Comparison of ENCODE assay signal across 24 cellular contexts in the genomic region with DNA sequence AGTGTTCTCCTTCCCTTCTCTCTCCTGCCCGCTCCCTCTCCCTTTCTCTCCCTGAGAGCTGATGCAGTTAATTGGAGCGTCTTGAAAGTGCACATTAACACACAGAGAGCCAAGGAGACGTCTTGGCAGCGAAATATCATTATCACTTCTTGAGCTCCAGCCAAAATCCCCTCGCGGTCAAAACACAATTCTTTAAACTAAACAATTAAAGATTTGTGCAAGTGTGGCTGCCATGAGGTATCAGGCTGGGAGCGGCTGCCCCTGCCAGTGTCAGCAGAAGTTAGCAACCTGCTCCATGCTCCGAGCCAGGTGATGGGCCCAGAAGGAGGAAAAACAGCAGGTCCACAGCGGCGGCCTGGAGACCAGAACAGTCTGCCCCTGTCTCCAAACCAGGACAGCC.
"Had no signal": no experiment of that assay in that cellular context is flagged by ENCODE, and none has a peak within 500 bp of the region (broad histone marks: within the 10 kb centered on the region; RNA-seq: fewer than 3 reads in every experiment).

No MANE protein-coding gene starts in this region.

- H3K36me3 Mint-ChIP-seq: activated CD4-positive, alpha-beta memory T cell treated with anti-CD3 and anti-CD28 coated beads for 36 hours; naive thymus-derived CD8-positive, alpha-beta T cell; stimulated activated memory B cell treated with anti-CD40 and anti-IgM and Interleukin-4, amounts not matched to agents 10 μg/mL and 1 μg/mL and 100 μg/mL, for 72 hours had no signal

- H3K27ac ChIP-seq: adrenal gland, ascending aorta, hepatocyte, left lung, right lobe of liver, suprapubic skin had no signal

- DNase-seq: activated CD4-positive, alpha-beta memory T cell treated with anti-CD3 and anti-CD28 coated beads for 36 hours; activated CD4-positive, alpha-beta T cell treated with anti-CD3 and anti-CD28 coated beads for 48 hours; activated CD4-positive, CD25-positive, alpha-beta regulatory T cell; activated effector memory CD4-positive, alpha-beta T cell treated with anti-CD3 and anti-CD28 coated beads, Interleukin-2, amount 50 U/mL, for 16 hours; activated naive CD4-positive, alpha-beta T cell treated with anti-CD3 and anti-CD28 coated beads, Interleukin-2, amount 10 ng/mL, durations not matched to agents 7 days and 5 days; activated T-cell treated with anti-CD3 and anti-CD28 coated beads, Interleukin-2, amount 50 U/mL, for 72 hours; adrenal gland; cortex of kidney; foreskin fibroblast; kidney glomerular epithelial cell; left lung; naive thymus-derived CD8-positive, alpha-beta T cell; right lobe of liver; stimulated activated CD4-positive, alpha-beta T cell treated with anti-CD3 and anti-CD28 coated beads, Interleukin-15, amount 100 ng/mL, for 24 hours; stomach; SW 1271; T-helper 17 cell had no signal

- H3K79me2 ChIP-seq: hepatocyte had no signal

- H3K9me3 ChIP-seq: adrenal gland, ascending aorta, left lung, right lobe of liver, stomach, suprapubic skin, tibial nerve had no signal

- H3K36me3 ChIP-seq: adrenal gland, ascending aorta, left lung, right lobe of liver, stomach, suprapubic skin, tibial nerve had no signal

- H3K27me3 ChIP-seq: ascending aorta, hepatocyte, right lobe of liver, tibial nerve had no signal

- H2AFZ ChIP-seq: hepatocyte had no signal

- H3K4me2 ChIP-seq: hepatocyte, smooth muscle cell had no signal

- H3K4me3 ChIP-seq: adrenal gland, ascending aorta, hepatocyte, left lung, lung, right lobe of liver, smooth muscle cell, stomach, suprapubic skin, tibial nerve had no signal

- ATAC-seq: activated T-cell treated with anti-CD3 and anti-CD28 coated beads, Interleukin-2, amount 50 U/mL, for 72 hours; left lung; naive thymus-derived CD8-positive, alpha-beta T cell; right lobe of liver; stimulated activated memory B cell treated with anti-CD40 and anti-IgM and Interleukin-4, amounts not matched to agents 10 μg/mL and 1 μg/mL and 100 μg/mL, for 72 hours; T-helper 17 cell had no signal

- H3K9me3 Mint-ChIP-seq: activated CD4-positive, alpha-beta memory T cell treated with anti-CD3 and anti-CD28 coated beads for 36 hours; activated naive CD4-positive, alpha-beta T cell treated with anti-CD3 and anti-CD28 coated beads, Interleukin-2, amount 10 ng/mL, durations not matched to agents 7 days and 5 days; activated T-cell treated with anti-CD3 and anti-CD28 coated beads, Interleukin-2, amount 50 U/mL, for 72 hours; naive thymus-derived CD8-positive, alpha-beta T cell; stimulated activated memory B cell treated with anti-CD40 and anti-IgM and Interleukin-4, amounts not matched to agents 10 μg/mL and 1 μg/mL and 100 μg/mL, for 72 hours had no signal

- H3K27ac Mint-ChIP-seq: activated CD4-positive, alpha-beta memory T cell treated with anti-CD3 and anti-CD28 coated beads for 36 hours; activated naive CD4-positive, alpha-beta T cell treated with anti-CD3 and anti-CD28 coated beads, Interleukin-2, amount 10 ng/mL, durations not matched to agents 7 days and 5 days; activated T-cell treated with anti-CD3 and anti-CD28 coated beads, Interleukin-2, amount 50 U/mL, for 72 hours; stimulated activated memory B cell treated with anti-CD40 and anti-IgM and Interleukin-4, amounts not matched to agents 10 μg/mL and 1 μg/mL and 100 μg/mL, for 72 hours; T-helper 17 cell had no signal

- H3K4me3 Mint-ChIP-seq: activated CD4-positive, alpha-beta memory T cell treated with anti-CD3 and anti-CD28 coated beads for 36 hours; activated naive CD4-positive, alpha-beta T cell treated with anti-CD3 and anti-CD28 coated beads, Interleukin-2, amount 10 ng/mL, durations not matched to agents 7 days and 5 days; activated T-cell treated with anti-CD3 and anti-CD28 coated beads, Interleukin-2, amount 50 U/mL, for 72 hours; naive thymus-derived CD8-positive, alpha-beta T cell; stimulated activated memory B cell treated with anti-CD40 and anti-IgM and Interleukin-4, amounts not matched to agents 10 μg/mL and 1 μg/mL and 100 μg/mL, for 72 hours; T-helper 17 cell had no signal
